8 cellular contexts compared by ENCODE assay signal in genomic region chr5:125518169-125518568, GRCh38.
"Had no signal": no experiment of that assay in that cellular context is flagged by ENCODE, and none has a peak within 500 bp of the region (broad histone marks: within the 10 kb centered on the region; RNA-seq: fewer than 3 reads in every experiment).

No MANE protein-coding gene starts in this region.

- FAIRE-seq: H1, H54, HepG2 had no signal

- H3K27ac ChIP-seq: HL-60 had no signal

- DNase-seq: H9, HCEC 1CT, KBM-7 had no signal

- H3K4me3 ChIP-seq: GM23338 had no signal

- ATAC-seq: GM23338, HepG2 had no signal
